In genomic region chr10:108358912-108359311, GRCh38 we compare ENCODE assay signal across 9 cellular contexts.
A peak's percentile ranks its signal among the peaks of the same experiment; 100 is the strongest.
DNase-seq lines count a peak whose midpoint lies in the region; ATAC-seq and TF ChIP-seq lines count a peak whose summit lies in the region.
"Had no signal": no experiment of that assay in that cellular context is flagged by ENCODE, and none has a peak within 500 bp of the region (broad histone marks: within the 10 kb centered on the region; RNA-seq: fewer than 3 reads in every experiment).

No MANE protein-coding gene starts in this region.

- 0 out of 2 replicates have a peak, but pooled peaks have one; percentile 7 for TF ChIP-seq CTCF in BJ (IDR thresholded peaks at IDR 0.05; ENCODE audit: insufficient read depth, low read depth, low read length)

- H3K4me3 ChIP-seq in BJ (ENCODE audit: low read depth, low read length): no peak overlapping the region
- H3K4me3 ChIP-seq: thyroid gland had no signal

- CTCF ChIA-PET in BJ (lab: Yijun Ruan, JAX): no interaction called here

- H3K36me3 ChIP-seq in BJ (ENCODE audit: control insufficient read depth, insufficient read depth, low read length): no peaks in the 10 kb centered on the region
- H3K36me3 ChIP-seq: thyroid gland had no signal

- ATAC-seq in GM21360 (IDR thresholded peaks at IDR 0.05; ENCODE audit: unreplicated experiment): peak; percentile 90
- ATAC-seq in Right ventricle myocardium inferior: no peak
- ATAC-seq in left colon: no peak

- H3K27me3 ChIP-seq in BJ (ENCODE audit: control insufficient read depth, insufficient read depth, low read length): no peaks in the 10 kb centered on the region
- H3K27me3 ChIP-seq: thyroid gland had no signal

- DNase-seq in BJ (ENCODE audit: low read depth): peak; percentile 61
- DNase-seq in LHCN-M2 (ENCODE audit: low read depth): peak; percentile 49
- DNase-seq in fibroblast of the conjunctiva (ENCODE audit: low read depth): peak; percentile 84
- no peak for DNase-seq in posterior cingulate gyrus
- DNase-seq in Right ventricle myocardium inferior (ENCODE audit: missing footprints): no peak
- DNase-seq in left colon: no peak
- DNase-seq in NCI-H1930 (lab: John Stamatoyannopoulos, UW): no peak
- DNase-seq: thyroid gland had no signal

- intact Hi-C loops in posterior cingulate gyrus (cut with DNase I): no loop called here
- intact Hi-C loops in Right ventricle myocardium inferior (cut with DNase I): no loop called here
- intact Hi-C loops in left colon (cut with DNase I, micrococcal nuclease): no loop called here

- POLR2A ChIA-PET in BJ (lab: Charles Lee): no interaction called here

Comparison
In these comparisons a context has a peak if more than half of its experiments do, and no peak if none do; other contexts are left out.
1. DNase-seq: peak in BJ (single experiment), LHCN-M2 (single experiment) and fibroblast of the conjunctiva (single experiment); none in posterior cingulate gyrus (0 of 10), Right ventricle myocardium inferior (single experiment), left colon (0 of 2) and NCI-H1930 (0 of 2).